Comparison of ENCODE assay signal across 21 cellular contexts in the genomic region with DNA sequence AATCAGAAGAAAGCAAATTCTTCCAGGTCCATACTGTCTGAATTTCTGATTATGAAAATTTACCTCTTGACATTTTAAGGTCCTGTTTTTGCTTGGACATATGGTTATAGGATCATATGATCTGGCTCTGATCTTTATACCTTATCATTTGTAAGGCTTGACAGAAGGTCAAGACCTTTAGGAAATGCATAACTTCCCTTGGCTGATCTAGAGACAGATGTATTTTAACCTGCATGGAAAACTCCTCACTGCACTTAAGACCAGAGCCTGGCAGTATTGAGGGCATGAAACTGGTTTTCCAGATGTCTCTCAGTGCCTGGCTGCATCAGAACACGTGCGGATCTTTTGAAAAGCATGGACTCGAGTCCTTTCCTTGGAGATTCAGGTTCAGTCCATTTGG.
"Had no signal": no experiment of that assay in that cellular context is flagged by ENCODE, and none has a peak within 500 bp of the region (broad histone marks: within the 10 kb centered on the region; RNA-seq: fewer than 3 reads in every experiment).

No MANE protein-coding gene starts in this region.

- H3K4me1 Mint-ChIP-seq: immature natural killer cell had no signal

- DNase-seq: activated CD4-positive, alpha-beta T cell treated with anti-CD3 and anti-CD28 coated beads, Interleukin-2, amount 10 ng/mL, durations not matched to agents 7 days and 5 days; activated CD8-positive, alpha-beta memory T cell treated with anti-CD3 and anti-CD28 coated beads, Interleukin-2, amount 50 U/mL, for 48 hours; activated CD8-positive, alpha-beta T cell treated with anti-CD3 and anti-CD28 coated beads, Interleukin-2, amount 10 ng/mL, durations not matched to agents 7 days and 5 days; activated naive CD4-positive, alpha-beta T cell; body of pancreas; central memory CD4-positive, alpha-beta T cell; heart right ventricle; immature natural killer cell; left ventricle myocardium superior; mesendoderm; right cardiac atrium; stimulated activated CD4-positive, alpha-beta T cell treated with anti-CD3 and anti-CD28 coated beads, Interleukin-2, amount 100 ng/mL, for 48 hours; T-cell; T-helper 9 cell; upper lobe of right lung had no signal

- H3K9me3 ChIP-seq: body of pancreas, heart right ventricle, upper lobe of right lung had no signal

- ATAC-seq: activated CD4-positive, CD25-positive, alpha-beta regulatory T cell treated with anti-CD3 and anti-CD28 coated beads, Interleukin-2, amount 50 U/mL, for 24 hours; activated CD8-positive, alpha-beta T cell treated with anti-CD3 and anti-CD28 coated beads, Interleukin-2, amount 10 ng/mL, durations not matched to agents 7 days and 5 days; body of pancreas; heart right ventricle; left ventricle myocardium superior; right cardiac atrium; SK-N-SH treated with all-trans-retinoic acid at 6 μM for 48 hours; T-cell; upper lobe of right lung had no signal

- H3K27me3 Mint-ChIP-seq: activated CD4-positive, alpha-beta T cell treated with anti-CD3 and anti-CD28 coated beads, Interleukin-2, amount 10 ng/mL, durations not matched to agents 7 days and 5 days; progenitor cell of endocrine pancreas; T-cell had no signal

- H3K27ac ChIP-seq: body of pancreas, heart right ventricle, upper lobe of right lung had no signal

- H3K4me3 Mint-ChIP-seq: activated CD4-positive, alpha-beta T cell treated with anti-CD3 and anti-CD28 coated beads, Interleukin-2, amount 10 ng/mL, durations not matched to agents 7 days and 5 days; activated CD8-positive, alpha-beta T cell treated with anti-CD3 and anti-CD28 coated beads, Interleukin-2, amount 10 ng/mL, durations not matched to agents 7 days and 5 days; immature natural killer cell; T-cell had no signal

- FAIRE-seq: colon, endometrium, frontal cortex had no signal

- H3K27me3 ChIP-seq: body of pancreas, heart right ventricle, upper lobe of right lung had no signal

- H3K4me1 ChIP-seq: body of pancreas, upper lobe of right lung had no signal

- H3K9me3 Mint-ChIP-seq: activated CD4-positive, alpha-beta T cell treated with anti-CD3 and anti-CD28 coated beads, Interleukin-2, amount 10 ng/mL, durations not matched to agents 7 days and 5 days; immature natural killer cell; T-cell had no signal

- H3K4me3 ChIP-seq: body of pancreas, heart right ventricle, upper lobe of right lung had no signal

- H3K27ac Mint-ChIP-seq: activated CD4-positive, alpha-beta T cell treated with anti-CD3 and anti-CD28 coated beads, Interleukin-2, amount 10 ng/mL, durations not matched to agents 7 days and 5 days; activated CD8-positive, alpha-beta T cell treated with anti-CD3 and anti-CD28 coated beads, Interleukin-2, amount 10 ng/mL, durations not matched to agents 7 days and 5 days had no signal
